ENCODE assay signal across 9 cellular contexts in the genomic region with DNA sequence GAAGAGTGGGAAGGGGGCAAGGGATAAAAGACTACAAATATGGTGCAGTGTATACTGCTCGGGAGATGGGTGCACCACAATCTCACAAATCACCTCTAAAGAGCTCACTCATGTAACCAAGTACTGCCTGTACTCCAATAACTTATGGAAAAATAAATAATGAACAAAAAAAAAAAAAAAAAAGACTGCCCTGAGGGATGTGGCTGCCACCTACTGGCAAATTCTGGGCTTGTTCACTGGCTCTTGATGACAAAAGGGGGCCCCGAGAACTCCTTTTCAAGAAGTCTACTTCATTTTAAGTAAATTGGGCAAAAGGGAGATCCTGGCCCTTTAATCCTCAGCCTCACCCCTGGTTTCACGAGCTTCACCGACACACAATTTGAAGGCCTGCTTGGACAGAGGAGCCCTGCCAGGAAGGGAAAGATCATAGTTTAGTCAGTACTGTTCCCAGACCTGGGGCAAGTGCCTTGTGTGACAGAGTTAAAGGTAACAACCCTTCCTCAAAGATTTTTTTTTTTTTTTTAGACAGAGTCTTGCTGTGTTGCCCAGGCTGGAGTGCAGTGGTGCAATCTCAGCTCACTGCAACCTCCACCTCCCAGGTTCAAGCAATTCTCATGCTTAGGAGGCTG. TPM values are rescaled to one million over a fixed set of nuclear protein-coding genes. Genes with fewer than 3 reads are reported as not detected.
DNase-seq lines count a peak whose midpoint lies in the region; ATAC-seq and TF ChIP-seq lines count a peak whose summit lies in the region.
"Had no signal": no experiment of that assay in that cellular context is flagged by ENCODE, and none has a peak within 500 bp of the region (broad histone marks: within the 10 kb centered on the region; RNA-seq: fewer than 3 reads in every experiment).

No MANE protein-coding gene starts in this region.

- POLR2A ChIA-PET in SK-N-SH (lab: Yijun Ruan, JAX) = interaction anchor here (0.7 kb wide), 1 partner anchor 156 kb away, joined by 5 read pairs; no protein-coding TSS in a partner anchor

- H3K9ac ChIP-seq in SK-N-SH = no peak overlapping the region
- no peak overlapping the region for H3K9ac ChIP-seq in colonic mucosa (ENCODE audit: low read depth in 2 of 2, low read length in 2 of 2)

- TF ChIP-seq CTCF in SK-N-SH (IDR thresholded peaks at IDR 0.05) (peak; percentile 60), NB4 (IDR thresholded peaks at IDR 0.05; ENCODE audit: low read depth, low read length) (peak; percentile 57), colonic mucosa (IDR thresholded peaks at IDR 0.05) (peak; percentile 18)

- H3K79me2 ChIP-seq in SK-N-SH (ENCODE audit: insufficient read depth) = no peaks in the 10 kb centered on the region; the same call in 1 of the 2 replicates

- peaks cover 19% of the 10 kb centered on the region for H3F3A ChIP-seq in SK-N-SH (replicated peaks; ENCODE audit: insufficient read depth)

- CTCF ChIA-PET in SK-N-SH (lab: Yijun Ruan, JAX) = interaction anchor here (1.0 to 2.5 kb wide), 11 partner anchors 9 to 181 kb away, joined by 3 to 14 read pairs (median 6); no protein-coding TSS in a partner anchor

- TF ChIP-seq RAD21 in SK-N-SH (IDR thresholded peaks at IDR 0.05; ENCODE audit: low read length) = peak; percentile 36; the same call in 1 of the 2 replicates

- no peaks in the 10 kb centered on the region for H4K20me1 ChIP-seq in SK-N-SH (ENCODE audit: insufficient read depth)

- H3K4me1 ChIP-seq in SK-N-SH (ENCODE audit: control insufficient read depth in 1 of 2, insufficient read depth in 2 of 2, low read depth in 1 of 2, low read length in 1 of 2) = peaks cover 14 to 19% of the 10 kb centered on the region in 2 experiments; a peak in 3 of 4 replicates
- peaks cover 5% of the 10 kb centered on the region for H3K4me1 ChIP-seq in colonic mucosa

- TF ChIP-seq POLR2A in NB4 (IDR thresholded peaks at IDR 0.05; ENCODE audit: extremely low read depth, insufficient read length) = no peak

- 84% methylated on average over 4 of the region's 4 CpGs for WGBS in SK-N-SH (ENCODE audit: low lambda C conversion rate)

- DNase-seq in SK-N-SH (no peak), NB4 (ENCODE audit: low read depth) (peak; percentile 56), colonic mucosa (peak; percentile 34), SHP77 treated with DMSO at 0.1 percent for 48 hours (lab: John Stamatoyannopoulos, UW) (no peak), NCI-H446 (lab: John Stamatoyannopoulos, UW) (no peak), HPDE6-E6E7 (ENCODE audit: extremely low spot score) (no peak)
- peak; percentile 19 for DNase-seq in stimulated activated CD4-positive, alpha-beta T cell treated with anti-CD3 and anti-CD28 coated beads, Interleukin-1b, Interleukin-23, amount 100 ng/mL, for 48 hours

- H3K4me3 ChIP-seq in SK-N-SH (ENCODE audit: low read depth in 2 of 2, low read length in 1 of 2) = no peak overlapping the region
- H3K4me3 ChIP-seq in NB4 (ENCODE audit: low read depth, low read length) = no peak overlapping the region
- no peak overlapping the region for H3K4me3 ChIP-seq in colonic mucosa
- H3K4me3 ChIP-seq: SK-N-MC had no signal

- ATAC-seq in SK-N-SH treated with all-trans-retinoic acid at 6 μM for 48 hours = no peak

- H3K9me3 ChIP-seq in SK-N-SH = no peaks in the 10 kb centered on the region
- H3K9me3 ChIP-seq in colonic mucosa = no peaks in the 10 kb centered on the region

- intact Hi-C loops in colonic mucosa (cut with DNase I) = no loop called here

- no peak overlapping the region for H3K4me2 ChIP-seq in SK-N-SH

- no peak overlapping the region for H3K27ac ChIP-seq in SK-N-SH (ENCODE audit: low read depth in 2 of 2, low read length in 1 of 2)
- H3K27ac ChIP-seq in colonic mucosa = no peak overlapping the region

- H3K36me3 ChIP-seq in SK-N-SH (replicated peaks in 1 of 2; ENCODE audit: control insufficient read depth in 1 of 2, insufficient read depth in 2 of 2, low read length in 1 of 2) (peaks cover 13 to 16% of the 10 kb centered on the region in 2 experiments), colonic mucosa (no peaks in the 10 kb centered on the region)

- H2AFZ ChIP-seq in SK-N-SH (ENCODE audit: low read depth) = no peak overlapping the region

- H3K9me2 ChIP-seq in SK-N-SH = no peaks in the 10 kb centered on the region

- no peak for TF ChIP-seq EP300 in SK-N-SH (IDR thresholded peaks at IDR 0.05; ENCODE audit: borderline replicate concordance in 1 of 2, low read depth in 1 of 2, low read length in 1 of 2)

- H3K27me3 ChIP-seq in SK-N-SH (ENCODE audit: insufficient read depth) = no peaks in the 10 kb centered on the region
- H3K27me3 ChIP-seq in colonic mucosa = no peaks in the 10 kb centered on the region

TF ChIP-seq in SK-N-SH, 30 proteins besides CTCF, POLR2A, EP300 and RAD21 (continues in another document):
- TF ChIP-seq, protein P1, sequence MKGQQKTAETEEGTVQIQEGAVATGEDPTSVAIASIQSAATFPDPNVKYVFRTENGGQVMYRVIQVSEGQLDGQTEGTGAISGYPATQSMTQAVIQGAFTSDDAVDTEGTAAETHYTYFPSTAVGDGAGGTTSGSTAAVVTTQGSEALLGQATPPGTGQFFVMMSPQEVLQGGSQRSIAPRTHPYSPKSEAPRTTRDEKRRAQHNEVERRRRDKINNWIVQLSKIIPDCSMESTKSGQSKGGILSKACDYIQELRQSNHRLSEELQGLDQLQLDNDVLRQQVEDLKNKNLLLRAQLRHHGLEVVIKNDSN (IDR thresholded peaks at IDR 0.05; ENCODE audit: borderline replicate concordance, low read depth) = no peak
- TF ChIP-seq, protein P2, sequence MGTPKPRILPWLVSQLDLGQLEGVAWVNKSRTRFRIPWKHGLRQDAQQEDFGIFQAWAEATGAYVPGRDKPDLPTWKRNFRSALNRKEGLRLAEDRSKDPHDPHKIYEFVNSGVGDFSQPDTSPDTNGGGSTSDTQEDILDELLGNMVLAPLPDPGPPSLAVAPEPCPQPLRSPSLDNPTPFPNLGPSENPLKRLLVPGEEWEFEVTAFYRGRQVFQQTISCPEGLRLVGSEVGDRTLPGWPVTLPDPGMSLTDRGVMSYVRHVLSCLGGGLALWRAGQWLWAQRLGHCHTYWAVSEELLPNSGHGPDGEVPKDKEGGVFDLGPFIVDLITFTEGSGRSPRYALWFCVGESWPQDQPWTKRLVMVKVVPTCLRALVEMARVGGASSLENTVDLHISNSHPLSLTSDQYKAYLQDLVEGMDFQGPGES (IDR thresholded peaks at IDR 0.05; ENCODE audit: low read depth, low read length) = no peak

TF ChIP-seq in SK-N-SH treated with all-trans-retinoic acid at 6 μM for 48 hours, 23 proteins besides CTCF, POLR2A, EP300 and RAD21:
- no peak for TF ChIP-seq ZNF8 (CRISPR knock-in tag; IDR thresholded peaks at IDR 0.05)
- no peak for TF ChIP-seq PPARA (CRISPR knock-in tag; IDR thresholded peaks at IDR 0.05; ENCODE audit: borderline replicate concordance)
- no peak for TF ChIP-seq SNAI2 (CRISPR knock-in tag; IDR thresholded peaks at IDR 0.05)
- TF ChIP-seq ZC3H10 (CRISPR knock-in tag; IDR thresholded peaks at IDR 0.05) = no peak
- TF ChIP-seq ZFP3 (CRISPR knock-in tag; IDR thresholded peaks at IDR 0.05) = no peak
- TF ChIP-seq ISL1 (CRISPR knock-in tag; IDR thresholded peaks at IDR 0.05) = no peak
- no peak for TF ChIP-seq BACH2 (CRISPR knock-in tag; IDR thresholded peaks at IDR 0.05; ENCODE audit: borderline replicate concordance)
- TF ChIP-seq ZNF70 (CRISPR knock-in tag; IDR thresholded peaks at IDR 0.05) = no peak
- TF ChIP-seq, protein P3, sequence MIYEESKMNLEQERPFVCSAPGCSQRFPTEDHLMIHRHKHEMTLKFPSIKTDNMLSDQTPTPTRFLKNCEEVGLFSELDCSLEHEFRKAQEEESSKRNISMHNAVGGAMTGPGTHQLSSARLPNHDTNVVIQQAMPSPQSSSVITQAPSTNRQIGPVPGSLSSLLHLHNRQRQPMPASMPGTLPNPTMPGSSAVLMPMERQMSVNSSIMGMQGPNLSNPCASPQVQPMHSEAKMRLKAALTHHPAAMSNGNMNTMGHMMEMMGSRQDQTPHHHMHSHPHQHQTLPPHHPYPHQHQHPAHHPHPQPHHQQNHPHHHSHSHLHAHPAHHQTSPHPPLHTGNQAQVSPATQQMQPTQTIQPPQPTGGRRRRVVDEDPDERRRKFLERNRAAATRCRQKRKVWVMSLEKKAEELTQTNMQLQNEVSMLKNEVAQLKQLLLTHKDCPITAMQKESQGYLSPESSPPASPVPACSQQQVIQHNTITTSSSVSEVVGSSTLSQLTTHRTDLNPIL (CRISPR knock-in tag; IDR thresholded peaks at IDR 0.05; ENCODE audit: low read depth) = no peak
- no peak for TF ChIP-seq OSR1 (CRISPR knock-in tag; IDR thresholded peaks at IDR 0.05)
- no peak for TF ChIP-seq GLIS3 (CRISPR knock-in tag; IDR thresholded peaks at IDR 0.05)
- no peak for TF ChIP-seq ZNF565 (CRISPR knock-in tag; conservative IDR thresholded peaks at IDR 0.05; ENCODE audit: low read depth)
- no peak for TF ChIP-seq TCF4 (CRISPR knock-in tag; IDR thresholded peaks at IDR 0.05; ENCODE audit: borderline replicate concordance)
TF ChIP-seq in SK-N-SH treated with all-trans-retinoic acid at 6 μM for 48 hours: peak in this region for 0.

RNA-seq across cellular contexts. Expression of a gene that starts 26.1 kb away (rescaled TPM):
- polyA plus RNA-seq in SK-N-SH (2012; rRNA removed) = 0.63 and 0.76 TPM in 2 replicates
- polyA plus RNA-seq in SK-N-SH (2012; cell fraction: cytosol; rRNA removed) = 0.38 and 0.51 TPM in 2 replicates
- 5.4 and 7.1 TPM in 2 replicates for polyA plus RNA-seq in SK-N-SH (2012; cell fraction: nucleus; rRNA removed)
- 1 to 10 TPM; 1.9 to 2.7 TPM for total RNA-seq in colonic mucosa

RNA-seq across cellular contexts. Expression of a gene that starts 47.5 kb away (rescaled TPM):
- polyA plus RNA-seq in SK-N-SH (2012; rRNA removed) = 181 and 204 TPM in 2 replicates
- 86.1 and 133 TPM in 2 replicates for polyA plus RNA-seq in SK-N-SH (2012; cell fraction: cytosol; rRNA removed)
- 206 and 207 TPM in 2 replicates for polyA plus RNA-seq in SK-N-SH (2012; cell fraction: nucleus; rRNA removed)
- total RNA-seq in colonic mucosa = 100 to 1,000 TPM in 1 of 2 donors, 10 to 100 TPM in 1; 69.4 to 160 TPM

Comparison
In these comparisons a context has a peak if more than half of its experiments do, and no peak if none do; other contexts are left out.
1. DNase-seq: peak in NB4 (single experiment), colonic mucosa (single experiment) and stimulated activated CD4-positive, alpha-beta T cell treated with anti-CD3 and anti-CD28 coated beads, Interleukin-1b, Interleukin-23, amount 100 ng/mL, for 48 hours (single experiment); none in SK-N-SH (single experiment), SHP77 treated with DMSO at 0.1 percent for 48 hours (single experiment), NCI-H446 (0 of 2) and HPDE6-E6E7 (single experiment).
2. Peak in every context shown above with its lines, with median percentiles within 50 percentile points of each other: CTCF ChIP-seq.